12 cellular contexts compared by ENCODE assay signal in the genomic region with DNA sequence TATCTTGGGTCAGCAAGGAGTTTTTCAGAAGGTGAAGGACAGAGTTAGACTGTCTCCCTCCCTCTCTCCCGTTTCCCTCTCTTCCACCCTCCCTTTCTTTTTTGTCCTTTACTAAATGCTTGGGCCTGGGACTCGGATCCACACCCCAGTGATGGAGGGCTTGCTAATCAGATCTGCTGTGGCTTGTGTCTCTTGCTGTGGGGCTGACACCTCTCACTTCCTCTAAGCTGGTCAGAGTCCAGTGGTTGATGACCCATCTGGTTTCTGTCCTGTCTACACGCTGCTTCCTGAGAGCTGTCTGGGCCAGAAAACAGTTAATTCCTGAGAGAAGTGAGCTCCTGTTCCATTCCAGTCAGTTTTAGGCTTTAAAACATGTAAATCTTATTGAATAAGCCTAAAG. TPM values are rescaled to one million over a fixed set of nuclear protein-coding genes. Genes with fewer than 3 reads are reported as not detected.
DNase-seq lines count a peak whose midpoint lies in the region; ATAC-seq and TF ChIP-seq lines count a peak whose summit lies in the region.
"Had no signal": no experiment of that assay in that cellular context is flagged by ENCODE, and none has a peak within 500 bp of the region (broad histone marks: within the 10 kb centered on the region; RNA-seq: fewer than 3 reads in every experiment).

No MANE protein-coding gene starts in this region.

- no peak overlapping the region for H3K4me3 ChIP-seq in CD4-positive, alpha-beta memory T cell (ENCODE audit: low read length in 2 of 2)
- H3K4me3 ChIP-seq in dorsolateral prefrontal cortex (peak overlapping the region in 56 of 59 donors; percentile 23 to 64 (median 46)), body of pancreas (no peak overlapping the region)

- WGBS in body of pancreas, 2 donors = 90 to 92% methylated on average over 3 of the region's 3 CpGs

- no peak for TF ChIP-seq CTCF in dorsolateral prefrontal cortex (IDR thresholded peaks at IDR 0.05 in 54 of 56, conservative IDR thresholded peaks at IDR 0.05 in 2 of 56; ENCODE audit: low read depth in 1 of 56, partially characterized antibody in 56 of 56)
- TF ChIP-seq CTCF in progenitor cell of endocrine pancreas (IDR thresholded peaks at IDR 0.05; ENCODE audit: unreplicated experiment) = no peak
- TF ChIP-seq CTCF in body of pancreas (IDR thresholded peaks at IDR 0.05) = no peak

- CTCF ChIA-PET in CD4-positive, alpha-beta memory T cell (lab: Charles Lee; ENCODE audit: partially characterized antibody) = no interaction called here

- H3K36me3 Mint-ChIP-seq in CD4-positive, alpha-beta memory T cell = peaks cover 35 to 38% of the 10 kb centered on the region in 2 donors
- peaks cover 26% of the 10 kb centered on the region for H3K36me3 Mint-ChIP-seq in IgD-negative memory B cell
- H3K36me3 Mint-ChIP-seq in progenitor cell of endocrine pancreas (ENCODE audit: insufficient read depth) = peaks cover 9% of the 10 kb centered on the region

- H3K4me1 Mint-ChIP-seq in CD4-positive, alpha-beta memory T cell = peaks cover 18 to 39% (median 19%) of the 10 kb centered on the region in 4 donors
- H3K4me1 Mint-ChIP-seq in IgD-negative memory B cell (peaks cover 40 to 56% (median 53%) of the 10 kb centered on the region in 3 donors), progenitor cell of endocrine pancreas (ENCODE audit: low read depth) (peaks cover 3% of the 10 kb centered on the region)

- POLR2A ChIA-PET in CD4-positive, alpha-beta memory T cell (lab: Charles Lee; ENCODE audit: partially characterized antibody) = interaction anchor here (1.8 kb wide), 1 partner anchor 10 kb away, joined by 10 read pairs; no protein-coding TSS in a partner anchor

- DNase-seq in CD4-positive, alpha-beta memory T cell = no peak
- DNase-seq in dorsolateral prefrontal cortex (no peak), progenitor cell of endocrine pancreas (ENCODE audit: low spot score, unreplicated experiment) (no peak), body of pancreas (no peak), COLO668 (lab: John Stamatoyannopoulos, UW; ENCODE audit: unreplicated experiment) (no peak)
- DNase-seq: activated naive CD4-positive, alpha-beta T cell; DMS53; foreskin fibroblast; NCI-H2029 treated with DMSO at 0.1 percent for 48 hours had no signal

- H3K36me3 ChIP-seq in CD4-positive, alpha-beta memory T cell (ENCODE audit: insufficient read depth, low read length) = peaks cover 5% of the 10 kb centered on the region
- no peaks in the 10 kb centered on the region for H3K36me3 ChIP-seq in body of pancreas (replicated peaks in 1 of 2; ENCODE audit: insufficient read depth in 1 of 2, low read depth in 2 of 2)

- no peaks in the 10 kb centered on the region for H3K9me3 ChIP-seq in CD4-positive, alpha-beta memory T cell (ENCODE audit: control insufficient read depth in 1 of 2, low read length in 2 of 2)
- H3K9me3 ChIP-seq in body of pancreas = no peaks in the 10 kb centered on the region

- no peaks in the 10 kb centered on the region for H3K27me3 Mint-ChIP-seq in CD4-positive, alpha-beta memory T cell
- no peaks in the 10 kb centered on the region for H3K27me3 Mint-ChIP-seq in IgD-negative memory B cell
- no peaks in the 10 kb centered on the region for H3K27me3 Mint-ChIP-seq in progenitor cell of endocrine pancreas

- ATAC-seq in HG02763 (IDR thresholded peaks at IDR 0.05; ENCODE audit: unreplicated experiment) (no peak), HG03159 (IDR thresholded peaks at IDR 0.05; ENCODE audit: unreplicated experiment) (no peak), body of pancreas (no peak)

- peaks cover 4% of the 10 kb centered on the region for H3K4me1 ChIP-seq in CD4-positive, alpha-beta memory T cell (ENCODE audit: insufficient read depth, low read length)
- H3K4me1 ChIP-seq in body of pancreas = no peaks in the 10 kb centered on the region

- H3K27me3 ChIP-seq in CD4-positive, alpha-beta memory T cell (ENCODE audit: insufficient read depth, low read length) = no peaks in the 10 kb centered on the region
- H3K27me3 ChIP-seq in dorsolateral prefrontal cortex = no peaks in the 10 kb centered on the region
- no peaks in the 10 kb centered on the region for H3K27me3 ChIP-seq in body of pancreas

- no peak for TF ChIP-seq POLR2A in body of pancreas (IDR thresholded peaks at IDR 0.05)

- H3K27ac ChIP-seq in CD4-positive, alpha-beta memory T cell (ENCODE audit: low read depth, low read length) = no peak overlapping the region
- H3K27ac ChIP-seq in dorsolateral prefrontal cortex = peak overlapping the region in 49 of 59 donors; percentile 2 to 83 (median 68)
- H3K27ac ChIP-seq in body of pancreas = no peak overlapping the region

- H3K9me3 Mint-ChIP-seq in CD4-positive, alpha-beta memory T cell = peaks cover 0 to 2% (median 0%) of the 10 kb centered on the region in 8 donors
- H3K9me3 Mint-ChIP-seq in IgD-negative memory B cell (peaks cover 0 to 6% (median 0%) of the 10 kb centered on the region in 3 donors), progenitor cell of endocrine pancreas (ENCODE audit: low read depth) (no peaks in the 10 kb centered on the region)

- peak overlapping the region in 3 of 8 donors; percentile 15 to 37 (median 30) for H3K4me3 Mint-ChIP-seq in CD4-positive, alpha-beta memory T cell
- H3K4me3 Mint-ChIP-seq in IgD-negative memory B cell = peak overlapping the region in 2 of 4 donors; percentile 51 to 72
- H3K4me3 Mint-ChIP-seq in progenitor cell of endocrine pancreas (ENCODE audit: low read depth) = no peak overlapping the region

- H3K27ac Mint-ChIP-seq in CD4-positive, alpha-beta memory T cell = peak overlapping the region in 5 of 7 donors; percentile 27 to 87 (median 62)
- H3K27ac Mint-ChIP-seq in IgD-negative memory B cell = peak overlapping the region in 2 of 3 donors; percentile 47 to 60
- H3K27ac Mint-ChIP-seq in progenitor cell of endocrine pancreas = peak overlapping the region; percentile 54

- intact Hi-C loops in CD4-positive, alpha-beta memory T cell (cut with micrococcal nuclease) = no loop called here
- intact Hi-C loops in dorsolateral prefrontal cortex (cut with DNase I) = loop anchor here in 1 of 2 donors (10.0 kb wide), 1 partner anchor 127 kb away; a partner anchor contains a TSS
- intact Hi-C loops in body of pancreas (cut with DNase I) = no loop called here

RNA-seq across cellular contexts. Expression of a gene that starts 0.8 kb away (rescaled TPM):
- total RNA-seq in CD4-positive, alpha-beta memory T cell = 10 to 100 TPM; 15.9 to 17.2 TPM
- polyA plus RNA-seq in CD4-positive, alpha-beta memory T cell = 10 to 100 TPM in 1 of 2 donors, 1 to 10 TPM in 1; 3.4 to 10.5 TPM
- polyA plus RNA-seq in IgD-negative memory B cell = 24.6 TPM
- total RNA-seq in dorsolateral prefrontal cortex (100 to 1,000 TPM in 2 of 120 experiments, 10 to 100 TPM in 118; 52.9 to 121 (median 72.5) TPM), progenitor cell of endocrine pancreas (53.8 and 55.5 TPM in 2 replicates), body of pancreas (10 to 100 TPM; 17.1 to 24.1 TPM)

Comparison
In these comparisons a context has a peak if more than half of its experiments do, and no peak if none do; other contexts are left out.
1. H3K27ac ChIP-seq: peak in dorsolateral prefrontal cortex (49 of 59); none in CD4-positive, alpha-beta memory T cell (single experiment) and body of pancreas (0 of 4).
2. H3K4me3 ChIP-seq: peak in dorsolateral prefrontal cortex (56 of 59); none in CD4-positive, alpha-beta memory T cell (0 of 2) and body of pancreas (0 of 2).
3. Peak in every context shown above with its lines, with median percentiles within 50 percentile points of each other: H3K27ac Mint-ChIP-seq.